In the genomic region with DNA sequence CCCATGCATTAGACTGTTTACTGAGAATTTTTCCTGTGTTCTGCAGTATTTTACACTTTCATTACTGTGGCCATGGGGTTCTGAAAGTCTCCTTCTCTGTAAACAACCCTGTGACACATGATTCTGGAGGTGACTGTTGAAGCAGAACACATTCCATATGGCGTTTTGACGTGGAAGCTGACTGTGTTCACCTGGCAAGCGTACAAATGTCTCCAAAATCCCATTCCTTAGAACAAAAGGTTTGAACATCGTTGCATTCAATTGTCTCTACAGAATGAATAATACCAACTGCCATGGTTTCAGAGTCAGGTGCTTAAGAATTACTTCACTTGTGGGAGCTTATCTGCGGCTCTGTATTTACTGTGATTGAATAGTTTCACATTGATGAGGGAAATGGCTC, we compare ENCODE assay signal across 27 cellular contexts.
"Had no signal": no experiment of that assay in that cellular context is flagged by ENCODE, and none has a peak within 500 bp of the region (broad histone marks: within the 10 kb centered on the region; RNA-seq: fewer than 3 reads in every experiment).

No MANE protein-coding gene starts in this region.

- H3K27ac ChIP-seq: adrenal gland, body of pancreas, foreskin keratinocyte, heart left ventricle, lower lobe of right lung, neural progenitor cell, right atrium auricular region, transverse colon, WERI-Rb-1 had no signal

- H3K36me3 ChIP-seq: adrenal gland, heart left ventricle, lower lobe of right lung, neural progenitor cell, right atrium auricular region, transverse colon, WERI-Rb-1 had no signal

- ATAC-seq: activated CD4-positive, CD25-positive, alpha-beta regulatory T cell treated with anti-CD3 and anti-CD28 coated beads, Interleukin-2, amount 50 U/mL, for 24 hours; body of pancreas; esophagus mucosa; foreskin keratinocyte; heart left ventricle; left lobe of liver; lower lobe of right lung; natural killer cell had no signal

- H3K27me3 ChIP-seq: adrenal gland, body of pancreas, foreskin keratinocyte, neural progenitor cell, right atrium auricular region, transverse colon had no signal

- H3K4me1 ChIP-seq: adrenal gland, body of pancreas, foreskin keratinocyte, heart left ventricle, lower lobe of right lung, right atrium auricular region, transverse colon had no signal

- DNase-seq: activated CD4-positive, alpha-beta T cell treated with anti-CD3 and anti-CD28 coated beads for 48 hours; activated CD4-positive, alpha-beta T cell treated with anti-CD3 and anti-CD28 coated beads, Interleukin-2, amount 50 U/mL, for 48 hours; activated CD8-positive, alpha-beta memory T cell treated with anti-CD3 and anti-CD28 coated beads for 24 hours; activated effector memory CD4-positive, alpha-beta T cell treated with anti-CD3 and anti-CD28 coated beads, Interleukin-2, amount 50 U/mL, for 16 hours; activated naive CD4-positive, alpha-beta T cell treated with anti-CD3 and anti-CD28 coated beads for 36 hours; activated naive CD8-positive, alpha-beta T cell treated with anti-CD3 and anti-CD28 coated beads for 36 hours; adrenal gland; aorta; body of pancreas; cortex of kidney; foreskin keratinocyte; heart left ventricle; lower lobe of right lung; mesenchymal stem cell; natural killer cell; occipital lobe; stimulated activated CD4-positive, alpha-beta T cell treated with anti-CD3 and anti-CD28 coated beads, Interleukin-15, amount 100 ng/mL, for 24 hours; stimulated activated CD4-positive, alpha-beta T cell treated with anti-CD3 and anti-CD28 coated beads, Interleukin-2, amount 100 ng/mL, for 24 hours; stimulated activated naive CD4-positive, alpha-beta T cell; T-helper 9 cell; transverse colon; WERI-Rb-1 had no signal

- H3K4me3 ChIP-seq: adrenal gland, body of pancreas, heart left ventricle, lower lobe of right lung, neural progenitor cell, right atrium auricular region, transverse colon had no signal

- H3K9me3 ChIP-seq: adrenal gland, body of pancreas, heart left ventricle, lower lobe of right lung, right atrium auricular region, transverse colon had no signal
